13 cellular contexts compared by ENCODE assay signal in genomic region chrX:135981662-135982061, GRCh38.
"Had no signal": no experiment of that assay in that cellular context is flagged by ENCODE, and none has a peak within 500 bp of the region (broad histone marks: within the 10 kb centered on the region; RNA-seq: fewer than 3 reads in every experiment).

No MANE protein-coding gene starts in this region.

- H3K4me1 ChIP-seq: lower lobe of right lung had no signal

- H3K36me3 ChIP-seq: lower lobe of right lung, vagina had no signal

- H3K9me3 ChIP-seq: lower lobe of right lung, vagina had no signal

- H3K27ac Mint-ChIP-seq: activated CD4-positive, alpha-beta memory T cell treated with anti-CD3 and anti-CD28 coated beads for 36 hours; activated naive CD4-positive, alpha-beta T cell treated with anti-CD3 and anti-CD28 coated beads, Interleukin-2, amount 10 ng/mL, durations not matched to agents 7 days and 5 days; mesothelial cell of epicardium; T-helper 2 cell treated with Interferon-gamma antibody and Interleukin-4, amounts not matched to agents 5 μg/mL and 100 μg/mL, for 36 hours had no signal

- H3K27ac ChIP-seq: lower lobe of right lung, vagina had no signal

- DNase-seq: activated CD4-positive, alpha-beta memory T cell treated with anti-CD3 and anti-CD28 coated beads for 36 hours; activated CD4-positive, CD25-positive, alpha-beta regulatory T cell treated with anti-CD3 and anti-CD28 coated beads, Interleukin-2, amount 50 U/mL, for 72 hours; activated CD8-positive, alpha-beta memory T cell treated with anti-CD3 and anti-CD28 coated beads, Interleukin-2, amount 50 U/mL, for 4 hours; activated naive CD4-positive, alpha-beta T cell treated with anti-CD3 and anti-CD28 coated beads, Interleukin-2, amount 10 ng/mL, durations not matched to agents 7 days and 5 days; central memory CD4-positive, alpha-beta T cell; effector memory CD8-positive, alpha-beta T cell; hypothalamus; left cardiac atrium; lower lobe of right lung; retina had no signal

- H3K9me3 Mint-ChIP-seq: activated CD4-positive, alpha-beta memory T cell treated with anti-CD3 and anti-CD28 coated beads for 36 hours; activated naive CD4-positive, alpha-beta T cell treated with anti-CD3 and anti-CD28 coated beads, Interleukin-2, amount 10 ng/mL, durations not matched to agents 7 days and 5 days; effector memory CD8-positive, alpha-beta T cell; T-helper 2 cell treated with Interferon-gamma antibody and Interleukin-4, amounts not matched to agents 5 μg/mL and 100 μg/mL, for 36 hours had no signal

- ATAC-seq: effector memory CD8-positive, alpha-beta T cell; left cardiac atrium; lower lobe of right lung had no signal

- H3K27me3 Mint-ChIP-seq: activated CD4-positive, alpha-beta memory T cell treated with anti-CD3 and anti-CD28 coated beads for 36 hours; activated naive CD4-positive, alpha-beta T cell treated with anti-CD3 and anti-CD28 coated beads, Interleukin-2, amount 10 ng/mL, durations not matched to agents 7 days and 5 days; effector memory CD8-positive, alpha-beta T cell had no signal

- H3K4me3 Mint-ChIP-seq: activated CD4-positive, alpha-beta memory T cell treated with anti-CD3 and anti-CD28 coated beads for 36 hours; activated naive CD4-positive, alpha-beta T cell treated with anti-CD3 and anti-CD28 coated beads, Interleukin-2, amount 10 ng/mL, durations not matched to agents 7 days and 5 days; mesothelial cell of epicardium; T-helper 2 cell treated with Interferon-gamma antibody and Interleukin-4, amounts not matched to agents 5 μg/mL and 100 μg/mL, for 36 hours had no signal

- H3K36me3 Mint-ChIP-seq: activated CD4-positive, alpha-beta memory T cell treated with anti-CD3 and anti-CD28 coated beads for 36 hours; mesothelial cell of epicardium had no signal

- H3K27me3 ChIP-seq: vagina had no signal

- H3K4me3 ChIP-seq: lower lobe of right lung, vagina had no signal
